ENCODE assay signal across 32 cellular contexts in the genomic region with DNA sequence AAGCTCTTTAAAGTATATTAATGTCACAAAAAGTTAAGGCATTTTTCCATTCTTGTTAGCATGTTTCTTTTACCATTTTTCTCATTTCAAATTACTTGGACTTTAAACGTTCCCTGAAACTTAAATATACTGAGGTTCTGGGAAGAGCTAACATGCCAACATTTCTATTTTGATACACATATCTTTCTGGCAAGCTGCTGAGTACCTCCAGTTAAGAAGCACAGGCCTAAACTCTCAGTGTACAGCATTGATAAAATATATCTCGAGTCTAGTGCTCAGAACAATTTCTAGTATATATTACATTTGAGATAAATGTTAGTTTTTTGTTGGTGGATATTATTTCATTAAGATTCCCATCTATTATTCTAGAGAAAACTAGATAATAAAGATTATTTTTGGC.
"Had no signal": no experiment of that assay in that cellular context is flagged by ENCODE, and none has a peak within 500 bp of the region (broad histone marks: within the 10 kb centered on the region; RNA-seq: fewer than 3 reads in every experiment).

No MANE protein-coding gene starts in this region.

- H3K4me1 ChIP-seq: adrenal gland, body of pancreas, breast epithelium had no signal

- ATAC-seq: activated CD8-positive, alpha-beta T cell treated with anti-CD3 and anti-CD28 coated beads for 36 hours; activated naive CD4-positive, alpha-beta T cell treated with anti-CD3 and anti-CD28 coated beads, Interleukin-2, amount 50 U/mL, for 72 hours; activated T-cell treated with anti-CD3 and anti-CD28 coated beads, Interleukin-2, amount 50 U/mL, for 4 hours; activated T-cell treated with anti-CD3 and anti-CD28 coated beads, Interleukin-2, amount 50 U/mL, for 72 hours; activated T-helper 17 cell treated with anti-CD3 and anti-CD28 coated beads, Interleukin-2, amount 50 U/mL, for 72 hours; body of pancreas; T-cell; T-helper 17 cell had no signal

- H3K27ac ChIP-seq: adrenal gland, body of pancreas, brain microvascular endothelial cell, breast epithelium, VCaP had no signal

- H3K4me3 ChIP-seq: adrenal gland, body of pancreas, breast epithelium had no signal

- H3K36me3 ChIP-seq: adrenal gland, brain microvascular endothelial cell, breast epithelium had no signal

- DNase-seq: activated B cell treated with CpG ODN at 0.5 μM for 24 hours; activated CD4-positive, alpha-beta memory T cell treated with anti-CD3 and anti-CD28 coated beads for 36 hours; activated CD4-positive, alpha-beta T cell treated with anti-CD3 and anti-CD28 coated beads for 4 hours; activated CD4-positive, alpha-beta T cell treated with anti-CD3 and anti-CD28 coated beads, Interleukin-2, amount 10 ng/mL, durations not matched to agents 24 days and 14 days; activated CD4-positive, alpha-beta T cell treated with anti-CD3 and anti-CD28 coated beads, Interleukin-2, amount 50 U/mL, for 1 hour; activated CD4-positive, alpha-beta T cell treated with anti-CD3 and anti-CD28 coated beads, Interleukin-2, amount 50 U/mL, for 4 hours; activated CD4-positive, CD25-positive, alpha-beta regulatory T cell treated with anti-CD3 and anti-CD28 coated beads, Interleukin-2, amount 50 U/mL, for 72 hours; activated CD8-positive, alpha-beta memory T cell treated with anti-CD3 and anti-CD28 coated beads, Interleukin-2, amount 50 U/mL, for 4 hours; activated CD8-positive, alpha-beta T cell treated with anti-CD3 and anti-CD28 coated beads for 36 hours; activated effector memory CD4-positive, alpha-beta T cell treated with anti-CD3 and anti-CD28 coated beads, Interleukin-2, amount 50 U/mL, for 16 hours; activated gamma-delta T cell treated with Interleukin-2 at 50 U/mL for 16 hours; activated naive CD4-positive, alpha-beta T cell; activated naive CD4-positive, alpha-beta T cell treated with anti-CD3 and anti-CD28 coated beads for 36 hours; activated naive CD4-positive, alpha-beta T cell treated with anti-CD3 and anti-CD28 coated beads, Interleukin-2, amount 50 U/mL, for 16 hours; activated naive CD8-positive, alpha-beta T cell treated with anti-CD3 and anti-CD28 coated beads for 36 hours; activated T-cell treated with anti-CD3 and anti-CD28 coated beads for 4 hours; activated T-cell treated with anti-CD3 and anti-CD28 coated beads, Interleukin-2, amount 50 U/mL, for 1 hour; activated T-cell treated with anti-CD3 and anti-CD28 coated beads, Interleukin-2, amount 50 U/mL, for 4 hours; activated T-cell treated with anti-CD3 and anti-CD28 coated beads, Interleukin-2, amount 50 U/mL, for 72 hours; adrenal gland; amniotic stem cell; aorta; body of pancreas; brain microvascular endothelial cell; caudate nucleus; T-cell; T-helper 17 cell; T-helper 9 cell had no signal

- H3K27me3 ChIP-seq: adrenal gland, body of pancreas, brain microvascular endothelial cell, breast epithelium had no signal
